ENCODE assay signal across 1 cellular context in genomic region chr6:144897441-144897921, GRCh38.
TF ChIP-seq lines count a peak whose summit lies in the region.

No MANE protein-coding gene starts in this region.

TF ChIP-seq in IMR-90, 13 proteins besides CTCF, POLR2A, EP300 and RAD21 (continued from another document):
- no peak for TF ChIP-seq MAFK (IDR thresholded peaks at IDR 0.05; ENCODE audit: low read depth, low read length)
- TF ChIP-seq RFX5 (IDR thresholded peaks at IDR 0.05; ENCODE audit: low read depth, low read length), result no peak
- TF ChIP-seq USF2 (IDR thresholded peaks at IDR 0.05; ENCODE audit: low read depth, low read length), result no peak
- TF ChIP-seq CHD1 (IDR thresholded peaks at IDR 0.05; ENCODE audit: low read depth, low read length), result no peak
- no peak for TF ChIP-seq NFE2L2 (IDR thresholded peaks at IDR 0.05; ENCODE audit: low read depth, low read length)
- TF ChIP-seq BHLHE40 (IDR thresholded peaks at IDR 0.05; ENCODE audit: low read depth, low read length), result peak; percentile 73
- TF ChIP-seq RCOR1 (IDR thresholded peaks at IDR 0.05; ENCODE audit: insufficient replicate concordance, low read length), result no peak
- no peak for TF ChIP-seq MXI1 (IDR thresholded peaks at IDR 0.05; ENCODE audit: borderline replicate concordance, low read depth, low read length)
- TF ChIP-seq FOS (IDR thresholded peaks at IDR 0.05; ENCODE audit: low read depth, low read length), result peak; percentile 62; the same call in 1 of the 2 replicates
